In genomic region chr6:7194657-7195056, GRCh38 we compare ENCODE assay signal across 14 cellular contexts.
"Had no signal": no experiment of that assay in that cellular context is flagged by ENCODE, and none has a peak within 500 bp of the region (broad histone marks: within the 10 kb centered on the region; RNA-seq: fewer than 3 reads in every experiment).

No MANE protein-coding gene starts in this region.

- H3K9me3 ChIP-seq: breast epithelium, pancreas, SK-N-SH, tibial nerve had no signal

- H3K36me3 ChIP-seq: breast epithelium had no signal

- H3K27ac Mint-ChIP-seq: activated T-helper 2 cell treated with anti-CD3 and anti-CD28 coated beads, Interferon-gamma antibody, Interleukin-2, Interleukin-4, amounts not matched to agents 10 μg/mL and 5 μg/mL and 100 μg/mL, durations not matched to agents 14 hours and 24 hours and 36 hours; memory B cell had no signal

- DNase-seq: activated CD4-positive, alpha-beta T cell treated with anti-CD3 and anti-CD28 coated beads, Interleukin-2, amount 10 ng/mL, durations not matched to agents 7 days and 5 days; activated CD4-positive, CD25-positive, alpha-beta regulatory T cell; activated T-cell treated with anti-CD3 and anti-CD28 coated beads for 4 hours; foreskin melanocyte; head of caudate nucleus; pancreas; retina; SK-N-SH had no signal

- H3K4me2 ChIP-seq: SK-N-SH had no signal

- H3K9ac ChIP-seq: SK-N-SH had no signal

- H3K27me3 ChIP-seq: breast epithelium, pancreas, tibial nerve had no signal

- H3K4me3 Mint-ChIP-seq: activated CD4-positive, alpha-beta T cell treated with anti-CD3 and anti-CD28 coated beads, Interleukin-2, amount 10 ng/mL, durations not matched to agents 7 days and 5 days; activated naive CD4-positive, alpha-beta T cell treated with anti-CD3 and anti-CD28 coated beads, Interleukin-2, amount 50 U/mL, for 24 hours; memory B cell had no signal

- H3K9me3 Mint-ChIP-seq: activated CD4-positive, alpha-beta T cell treated with anti-CD3 and anti-CD28 coated beads, Interleukin-2, amount 10 ng/mL, durations not matched to agents 7 days and 5 days; activated naive CD4-positive, alpha-beta T cell treated with anti-CD3 and anti-CD28 coated beads, Interleukin-2, amount 50 U/mL, for 24 hours; activated T-helper 2 cell treated with anti-CD3 and anti-CD28 coated beads, Interferon-gamma antibody, Interleukin-2, Interleukin-4, amounts not matched to agents 10 μg/mL and 5 μg/mL and 100 μg/mL, durations not matched to agents 14 hours and 24 hours and 36 hours; memory B cell had no signal

- H3K4me3 ChIP-seq: breast epithelium, pancreas, skin epidermis, tibial nerve had no signal

- H3K27me3 Mint-ChIP-seq: activated CD4-positive, alpha-beta T cell treated with anti-CD3 and anti-CD28 coated beads, Interleukin-2, amount 10 ng/mL, durations not matched to agents 7 days and 5 days; activated naive CD4-positive, alpha-beta T cell treated with anti-CD3 and anti-CD28 coated beads, Interleukin-2, amount 50 U/mL, for 24 hours; memory B cell had no signal
